26 cellular contexts compared by ENCODE assay signal in the genomic region with DNA sequence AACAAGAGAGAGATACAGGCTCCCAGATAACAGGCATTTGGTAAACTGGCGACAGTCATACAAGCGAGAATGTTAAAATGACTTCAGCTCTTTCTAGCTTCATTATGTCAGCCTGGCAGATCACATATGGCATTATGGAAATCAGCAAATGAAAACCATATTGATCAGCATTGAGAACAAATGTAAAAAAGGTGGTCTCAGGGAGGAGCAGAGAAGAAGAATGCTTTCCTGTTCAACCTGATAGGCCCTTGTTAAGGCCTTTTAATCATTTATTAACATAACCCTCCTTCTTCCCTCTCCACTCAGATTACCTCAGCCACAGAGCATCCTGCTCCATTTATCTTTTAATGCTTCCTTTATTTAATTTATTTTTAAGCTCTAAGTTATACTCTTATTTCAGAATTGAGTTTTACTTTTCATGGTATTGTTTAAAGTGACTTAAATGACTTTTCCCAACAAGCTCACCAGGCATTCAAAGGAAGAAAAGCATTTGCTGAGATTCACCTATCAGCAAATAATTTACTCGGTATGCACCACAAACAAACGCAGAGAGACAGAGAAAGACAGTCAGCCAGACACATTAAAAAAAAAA.
A peak's percentile ranks its signal among the peaks of the same experiment; 100 is the strongest.
DNase-seq lines count a peak whose midpoint lies in the region; ATAC-seq and TF ChIP-seq lines count a peak whose summit lies in the region.
"Had no signal": no experiment of that assay in that cellular context is flagged by ENCODE, and none has a peak within 500 bp of the region (broad histone marks: within the 10 kb centered on the region; RNA-seq: fewer than 3 reads in every experiment).

No MANE protein-coding gene starts in this region.

- H3K36me3 ChIP-seq in Caco-2 (ENCODE audit: control insufficient read depth, insufficient read depth, low read length) (no peaks in the 10 kb centered on the region), Loucy (ENCODE audit: insufficient read depth, low read length) (no peaks in the 10 kb centered on the region)
- H3K36me3 ChIP-seq: thyroid gland had no signal

- no TSS peak for BruUV-seq in Caco-2 (replicated peaks; lab: Mats Ljungman, UMichigan)

- no peak for ATAC-seq in stimulated activated effector memory CD8-positive, alpha-beta T cell treated with anti-CD3 and anti-CD28 coated beads, Interleukin-12 subunit alpha, Interleukin-12 subunit beta, amount 100 ng/mL, for 72 hours
- ATAC-seq: left ventricle myocardium superior, sciatic nerve had no signal

- H3K27me3 Mint-ChIP-seq in Caco-2 (ENCODE audit: insufficient read depth, unreplicated experiment) = no peaks in the 10 kb centered on the region
- H3K27me3 Mint-ChIP-seq in mesothelial cell of epicardium (ENCODE audit: low read depth) = no peaks in the 10 kb centered on the region
- H3K27me3 Mint-ChIP-seq: activated naive CD4-positive, alpha-beta T cell treated with anti-CD3 and anti-CD28 coated beads, Interleukin-2, amount 50 U/mL, for 24 hours; stimulated activated naive CD8-positive, alpha-beta T cell treated with anti-CD3 and anti-CD28 coated beads, Interleukin-15, Interleukin-2, amounts not matched to agents 100 ng/mL and 50 ng/mL, for 24 hours had no signal

- H3K27ac Mint-ChIP-seq in Caco-2 (ENCODE audit: unreplicated experiment) (peak overlapping the region; percentile 63), mesothelial cell of epicardium (peak overlapping the region; percentile 98)
- H3K27ac Mint-ChIP-seq in stimulated activated effector memory CD8-positive, alpha-beta T cell treated with anti-CD3 and anti-CD28 coated beads, Interleukin-12 subunit alpha, Interleukin-12 subunit beta, amount 100 ng/mL, for 72 hours = no peak overlapping the region
- H3K27ac Mint-ChIP-seq: activated naive CD4-positive, alpha-beta T cell treated with anti-CD3 and anti-CD28 coated beads, Interleukin-2, amount 50 U/mL, for 24 hours; stimulated activated naive CD8-positive, alpha-beta T cell treated with anti-CD3 and anti-CD28 coated beads, Interleukin-15, Interleukin-2, amounts not matched to agents 100 ng/mL and 50 ng/mL, for 24 hours had no signal

- CTCF ChIA-PET in Caco-2 (lab: Charles Lee) = interaction anchor here (0.6 kb wide), 1 partner anchor 463 kb away, joined by 5 read pairs; no protein-coding TSS in a partner anchor

- H3K4me1 Mint-ChIP-seq in Caco-2 (ENCODE audit: low read depth, unreplicated experiment) = peaks cover 38% of the 10 kb centered on the region
- H3K4me1 Mint-ChIP-seq in mesothelial cell of epicardium = peaks cover 83% of the 10 kb centered on the region
- peaks cover 9% of the 10 kb centered on the region for H3K4me1 Mint-ChIP-seq in stimulated activated effector memory CD8-positive, alpha-beta T cell treated with anti-CD3 and anti-CD28 coated beads, Interleukin-12 subunit alpha, Interleukin-12 subunit beta, amount 100 ng/mL, for 72 hours

- H4K20me1 ChIP-seq in Loucy (ENCODE audit: insufficient read depth, low read length, poor library complexity, severe bottlenecking) = no peaks in the 10 kb centered on the region

- POLR2A ChIA-PET in Caco-2 (lab: Charles Lee) = interaction anchor here (0.6 kb wide), 1 partner anchor 312 kb away, joined by 4 read pairs; no protein-coding TSS in a partner anchor

- no peak overlapping the region for H2AFZ ChIP-seq in Loucy (ENCODE audit: low read length)

- H3K9me3 ChIP-seq in Caco-2 (no peaks in the 10 kb centered on the region), Loucy (ENCODE audit: insufficient read depth, low read depth, low read length) (no peaks in the 10 kb centered on the region)
- H3K9me3 ChIP-seq: thyroid gland had no signal

- no peaks in the 10 kb centered on the region for H3K27me3 ChIP-seq in Caco-2 (replicated peaks; ENCODE audit: control insufficient read depth, insufficient read depth, low read length)
- no peaks in the 10 kb centered on the region for H3K27me3 ChIP-seq in Loucy (ENCODE audit: insufficient read depth, low read length, poor library complexity, severe bottlenecking)
- H3K27me3 ChIP-seq: thyroid gland had no signal

- H3K36me3 Mint-ChIP-seq in Caco-2 (ENCODE audit: insufficient read depth, unreplicated experiment) (no peaks in the 10 kb centered on the region), mesothelial cell of epicardium (no peaks in the 10 kb centered on the region)
- H3K36me3 Mint-ChIP-seq in stimulated activated effector memory CD8-positive, alpha-beta T cell treated with anti-CD3 and anti-CD28 coated beads, Interleukin-12 subunit alpha, Interleukin-12 subunit beta, amount 100 ng/mL, for 72 hours = no peaks in the 10 kb centered on the region

- H3K4me3 Mint-ChIP-seq in Caco-2 (ENCODE audit: unreplicated experiment) (no peak overlapping the region), mesothelial cell of epicardium (no peak overlapping the region)
- H3K4me3 Mint-ChIP-seq in stimulated activated effector memory CD8-positive, alpha-beta T cell treated with anti-CD3 and anti-CD28 coated beads, Interleukin-12 subunit alpha, Interleukin-12 subunit beta, amount 100 ng/mL, for 72 hours = no peak overlapping the region
- H3K4me3 Mint-ChIP-seq: activated naive CD4-positive, alpha-beta T cell treated with anti-CD3 and anti-CD28 coated beads, Interleukin-2, amount 50 U/mL, for 24 hours; CD14-positive monocyte; stimulated activated naive CD8-positive, alpha-beta T cell treated with anti-CD3 and anti-CD28 coated beads, Interleukin-15, Interleukin-2, amounts not matched to agents 100 ng/mL and 50 ng/mL, for 24 hours had no signal

- H3K79me2 ChIP-seq in Loucy (ENCODE audit: insufficient read depth, low read length) = no peaks in the 10 kb centered on the region

- DNase-seq in Caco-2 = no peak
- DNase-seq in epithelial cell of proximal tubule (ENCODE audit: low read depth) = no peak
- no peak for DNase-seq in mesothelial cell of epicardium (ENCODE audit: low spot score in 2 of 2, unreplicated experiment in 2 of 2)
- no peak for DNase-seq in AG08396 (ENCODE audit: low spot score)
- no peak for DNase-seq in middle frontal gyrus (ENCODE audit: extremely low spot score, low spot score)
- DNase-seq in stimulated activated effector memory CD8-positive, alpha-beta T cell treated with anti-CD3 and anti-CD28 coated beads, Interleukin-12 subunit alpha, Interleukin-12 subunit beta, amount 100 ng/mL, for 72 hours (ENCODE audit: low spot score in 2 of 2) = no peak
- no peak for DNase-seq in COLO668 (lab: John Stamatoyannopoulos, UW; ENCODE audit: unreplicated experiment)
- DNase-seq: activated CD4-positive, alpha-beta T cell treated with anti-CD3 and anti-CD28 coated beads, Interleukin-2, amount 50 U/mL, for 48 hours; activated CD4-positive, CD25-positive, alpha-beta regulatory T cell; activated CD8-positive, alpha-beta memory T cell treated with anti-CD3 and anti-CD28 coated beads, Interleukin-2, amount 50 U/mL, for 4 hours; anterior cingulate cortex; left ventricle myocardium superior; NCI-H146; NCI-H774; posterior cingulate gyrus; stimulated activated CD4-positive, alpha-beta T cell treated with anti-CD3 and anti-CD28 coated beads, Interleukin-15, amount 100 ng/mL, for 24 hours; SW 1271; T1000; thyroid gland had no signal

- H3K4me3 ChIP-seq in Caco-2 (ENCODE audit: low read depth, low read length) = no peak overlapping the region
- no peak overlapping the region for H3K4me3 ChIP-seq in Loucy (ENCODE audit: low read length, poor library complexity, severe bottlenecking)
- peak overlapping the region; percentile 0 for H3K4me3 ChIP-seq in epithelial cell of proximal tubule (ENCODE audit: low read depth, low read length)
- H3K4me3 ChIP-seq: coronary artery, thyroid gland had no signal

- intact Hi-C loops in Caco-2 (cut with micrococcal nuclease; ENCODE audit: unreplicated experiment) = loop anchor here (10.0 kb wide), 1 partner anchor 79 kb away; no protein-coding TSS in a partner anchor

- H3K9me2 ChIP-seq in Loucy (replicated peaks; ENCODE audit: low read depth, low read length) = no peaks in the 10 kb centered on the region

- peak overlapping the region; percentile 11 for H3K9ac ChIP-seq in Loucy (ENCODE audit: low read depth, low read length, poor library complexity, severe bottlenecking)
- H3K9ac ChIP-seq: KMS-11 had no signal

- peaks cover 25% of the 10 kb centered on the region for H3K4me1 ChIP-seq in Caco-2
- H3K4me1 ChIP-seq in Loucy (ENCODE audit: insufficient read depth, low read length, poor library complexity, severe bottlenecking) = peaks cover 71% of the 10 kb centered on the region
- H3K4me1 ChIP-seq: thyroid gland had no signal

- TF ChIP-seq CTCF in Caco-2 (IDR thresholded peaks at IDR 0.05; ENCODE audit: insufficient read depth in 1 of 2, low read depth in 1 of 2, low read length in 1 of 2, severe bottlenecking in 1 of 2, unreplicated experiment in 1 of 2) = no peak
- TF ChIP-seq CTCF in Loucy (conservative IDR thresholded peaks at IDR 0.05; ENCODE audit: low read length) = no peak
- TF ChIP-seq CTCF in epithelial cell of proximal tubule (conservative IDR thresholded peaks at IDR 0.05; ENCODE audit: low read depth, low read length) = no peak
- no peak for TF ChIP-seq CTCF in mesothelial cell of epicardium (IDR thresholded peaks at IDR 0.05; ENCODE audit: unreplicated experiment)

- H3K9me3 Mint-ChIP-seq in Caco-2 (ENCODE audit: unreplicated experiment) (no peaks in the 10 kb centered on the region), mesothelial cell of epicardium (no peaks in the 10 kb centered on the region)
- H3K9me3 Mint-ChIP-seq in stimulated activated effector memory CD8-positive, alpha-beta T cell treated with anti-CD3 and anti-CD28 coated beads, Interleukin-12 subunit alpha, Interleukin-12 subunit beta, amount 100 ng/mL, for 72 hours = no peaks in the 10 kb centered on the region
- H3K9me3 Mint-ChIP-seq: activated naive CD4-positive, alpha-beta T cell treated with anti-CD3 and anti-CD28 coated beads, Interleukin-2, amount 50 U/mL, for 24 hours; stimulated activated naive CD8-positive, alpha-beta T cell treated with anti-CD3 and anti-CD28 coated beads, Interleukin-15, Interleukin-2, amounts not matched to agents 100 ng/mL and 50 ng/mL, for 24 hours had no signal

- no peaks in the 10 kb centered on the region for H3F3A ChIP-seq in Loucy (ENCODE audit: low read depth)

- H3K4me2 ChIP-seq in Loucy (ENCODE audit: low read depth, low read length, poor library complexity, severe bottlenecking) = peak overlapping the region; percentile 20
- H3K4me2 ChIP-seq: KMS-11 had no signal
